8 cellular contexts compared by ENCODE assay signal in genomic region chr12:92929957-92930356, GRCh38. TPM values are rescaled to one million over a fixed set of nuclear protein-coding genes. Genes with fewer than 3 reads are reported as not detected.
A peak's percentile ranks its signal among the peaks of the same experiment; 100 is the strongest.
DNase-seq lines count a peak whose midpoint lies in the region; ATAC-seq and TF ChIP-seq lines count a peak whose summit lies in the region.

No MANE protein-coding gene starts in this region.

- DNase-seq in AG10803 (ENCODE audit: low read depth) (no peak), chondrocyte (ENCODE audit: low spot score) (no peak), naive B cell (no peak), head of caudate nucleus (no peak), NCI-H1417 treated with DMSO at 0.1 percent for 48 hours (lab: John Stamatoyannopoulos, UW) (no peak), NCI-H1092 (lab: John Stamatoyannopoulos, UW) (no peak)

- H3K4me3 Mint-ChIP-seq in IgD-negative memory B cell (peak overlapping the region; percentile 88 to 96 (median 94)), chondrocyte (ENCODE audit: unreplicated experiment) (peak overlapping the region; percentile 81), naive B cell (peak overlapping the region; percentile 84 to 95 (median 94))

- intact Hi-C loops in head of caudate nucleus (cut with DNase I) = loop anchor here (5.0 to 10.0 kb wide), 2 partner anchors 145 to 447 kb away; partner anchors contain the start of gene NUDT4

- ATAC-seq in naive B cell (ENCODE audit: low read depth in 2 of 2) (no peak), HG02981 (IDR thresholded peaks at IDR 0.05; ENCODE audit: unreplicated experiment) (no peak)

- H3K27ac Mint-ChIP-seq in IgD-negative memory B cell = peak overlapping the region; percentile 93 to 95 (median 93)
- peak overlapping the region; percentile 99 for H3K27ac Mint-ChIP-seq in chondrocyte (ENCODE audit: unreplicated experiment)
- peak overlapping the region; percentile 90 to 97 (median 95) for H3K27ac Mint-ChIP-seq in naive B cell

- H3K36me3 Mint-ChIP-seq in IgD-negative memory B cell = peaks cover 1% of the 10 kb centered on the region
- no peaks in the 10 kb centered on the region for H3K36me3 Mint-ChIP-seq in chondrocyte (ENCODE audit: low read depth)
- no peaks in the 10 kb centered on the region for H3K36me3 Mint-ChIP-seq in naive B cell

- peak overlapping the region; percentile 78 for H3K4me3 ChIP-seq in AG10803 (ENCODE audit: low read length)

- H3K9me3 Mint-ChIP-seq in IgD-negative memory B cell (no peaks in the 10 kb centered on the region), chondrocyte (ENCODE audit: low read depth) (no peaks in the 10 kb centered on the region), naive B cell (no peaks in the 10 kb centered on the region)

- peaks cover 24 to 27% (median 25%) of the 10 kb centered on the region in 3 donors for H3K4me1 Mint-ChIP-seq in IgD-negative memory B cell
- peaks cover 37% of the 10 kb centered on the region for H3K4me1 Mint-ChIP-seq in chondrocyte (ENCODE audit: low read depth)
- peaks cover 18 to 34% (median 28%) of the 10 kb centered on the region in 3 donors for H3K4me1 Mint-ChIP-seq in naive B cell

- no peaks in the 10 kb centered on the region for H3K27me3 Mint-ChIP-seq in IgD-negative memory B cell
- no peaks in the 10 kb centered on the region for H3K27me3 Mint-ChIP-seq in chondrocyte (ENCODE audit: low read depth)
- H3K27me3 Mint-ChIP-seq in naive B cell = no peaks in the 10 kb centered on the region

- TF ChIP-seq CTCF in AG10803 (conservative IDR thresholded peaks at IDR 0.05; ENCODE audit: low read length) (no peak), chondrocyte (IDR thresholded peaks at IDR 0.05) (no peak)

RNA-seq across cellular contexts. Expression of gene EEA1, which starts 0.9 kb away (rescaled TPM):
- polyA plus RNA-seq in IgD-negative memory B cell (20.5 TPM), naive B cell (ENCODE audit: low read depth in 6 of 6) (10 to 100 TPM in 3 of 6 donors, 1 to 10 TPM in 3; 2.0 to 16.0 (median 9.0) TPM)
- total RNA-seq in chondrocyte = 35.5 to 44.7 TPM (median 41.8 TPM) in 3 replicates
